ENCODE assay signal across 1 cellular context in the genomic region with DNA sequence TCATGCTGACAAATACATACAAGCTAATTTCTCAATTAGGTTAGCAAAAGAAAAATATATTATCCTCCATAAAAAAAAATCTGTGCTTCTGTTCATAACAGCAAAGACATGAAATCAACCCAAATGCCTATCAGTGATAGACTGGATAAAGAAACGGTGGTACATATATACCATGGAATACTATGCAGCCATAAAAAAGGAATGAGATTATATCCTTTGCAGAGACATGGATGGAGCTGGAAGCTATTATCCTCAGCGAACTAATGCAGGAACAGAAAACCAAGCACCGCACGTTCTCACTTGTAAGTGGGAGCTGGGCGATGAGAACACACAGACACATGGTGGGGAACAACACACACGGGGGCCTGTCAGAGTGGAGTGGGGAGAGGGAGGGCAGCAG.
TF ChIP-seq lines count a peak whose summit lies in the region.

No MANE protein-coding gene starts in this region.

TF ChIP-seq in WTC11, 78 proteins besides CTCF, POLR2A, EP300 and RAD21 (continued from another document):
- TF ChIP-seq, protein P1, sequence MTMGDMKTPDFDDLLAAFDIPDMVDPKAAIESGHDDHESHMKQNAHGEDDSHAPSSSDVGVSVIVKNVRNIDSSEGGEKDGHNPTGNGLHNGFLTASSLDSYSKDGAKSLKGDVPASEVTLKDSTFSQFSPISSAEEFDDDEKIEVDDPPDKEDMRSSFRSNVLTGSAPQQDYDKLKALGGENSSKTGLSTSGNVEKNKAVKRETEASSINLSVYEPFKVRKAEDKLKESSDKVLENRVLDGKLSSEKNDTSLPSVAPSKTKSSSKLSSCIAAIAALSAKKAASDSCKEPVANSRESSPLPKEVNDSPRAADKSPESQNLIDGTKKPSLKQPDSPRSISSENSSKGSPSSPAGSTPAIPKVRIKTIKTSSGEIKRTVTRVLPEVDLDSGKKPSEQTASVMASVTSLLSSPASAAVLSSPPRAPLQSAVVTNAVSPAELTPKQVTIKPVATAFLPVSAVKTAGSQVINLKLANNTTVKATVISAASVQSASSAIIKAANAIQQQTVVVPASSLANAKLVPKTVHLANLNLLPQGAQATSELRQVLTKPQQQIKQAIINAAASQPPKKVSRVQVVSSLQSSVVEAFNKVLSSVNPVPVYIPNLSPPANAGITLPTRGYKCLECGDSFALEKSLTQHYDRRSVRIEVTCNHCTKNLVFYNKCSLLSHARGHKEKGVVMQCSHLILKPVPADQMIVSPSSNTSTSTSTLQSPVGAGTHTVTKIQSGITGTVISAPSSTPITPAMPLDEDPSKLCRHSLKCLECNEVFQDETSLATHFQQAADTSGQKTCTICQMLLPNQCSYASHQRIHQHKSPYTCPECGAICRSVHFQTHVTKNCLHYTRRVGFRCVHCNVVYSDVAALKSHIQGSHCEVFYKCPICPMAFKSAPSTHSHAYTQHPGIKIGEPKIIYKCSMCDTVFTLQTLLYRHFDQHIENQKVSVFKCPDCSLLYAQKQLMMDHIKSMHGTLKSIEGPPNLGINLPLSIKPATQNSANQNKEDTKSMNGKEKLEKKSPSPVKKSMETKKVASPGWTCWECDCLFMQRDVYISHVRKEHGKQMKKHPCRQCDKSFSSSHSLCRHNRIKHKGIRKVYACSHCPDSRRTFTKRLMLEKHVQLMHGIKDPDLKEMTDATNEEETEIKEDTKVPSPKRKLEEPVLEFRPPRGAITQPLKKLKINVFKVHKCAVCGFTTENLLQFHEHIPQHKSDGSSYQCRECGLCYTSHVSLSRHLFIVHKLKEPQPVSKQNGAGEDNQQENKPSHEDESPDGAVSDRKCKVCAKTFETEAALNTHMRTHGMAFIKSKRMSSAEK (CRISPR knock-in tag; IDR thresholded peaks at IDR 0.05; ENCODE audit: borderline replicate concordance) = no peak
- TF ChIP-seq FOXJ3 (CRISPR knock-in tag; IDR thresholded peaks at IDR 0.05; ENCODE audit: borderline replicate concordance) = no peak
